ENCODE assay signal across 8 cellular contexts in the genomic region with DNA sequence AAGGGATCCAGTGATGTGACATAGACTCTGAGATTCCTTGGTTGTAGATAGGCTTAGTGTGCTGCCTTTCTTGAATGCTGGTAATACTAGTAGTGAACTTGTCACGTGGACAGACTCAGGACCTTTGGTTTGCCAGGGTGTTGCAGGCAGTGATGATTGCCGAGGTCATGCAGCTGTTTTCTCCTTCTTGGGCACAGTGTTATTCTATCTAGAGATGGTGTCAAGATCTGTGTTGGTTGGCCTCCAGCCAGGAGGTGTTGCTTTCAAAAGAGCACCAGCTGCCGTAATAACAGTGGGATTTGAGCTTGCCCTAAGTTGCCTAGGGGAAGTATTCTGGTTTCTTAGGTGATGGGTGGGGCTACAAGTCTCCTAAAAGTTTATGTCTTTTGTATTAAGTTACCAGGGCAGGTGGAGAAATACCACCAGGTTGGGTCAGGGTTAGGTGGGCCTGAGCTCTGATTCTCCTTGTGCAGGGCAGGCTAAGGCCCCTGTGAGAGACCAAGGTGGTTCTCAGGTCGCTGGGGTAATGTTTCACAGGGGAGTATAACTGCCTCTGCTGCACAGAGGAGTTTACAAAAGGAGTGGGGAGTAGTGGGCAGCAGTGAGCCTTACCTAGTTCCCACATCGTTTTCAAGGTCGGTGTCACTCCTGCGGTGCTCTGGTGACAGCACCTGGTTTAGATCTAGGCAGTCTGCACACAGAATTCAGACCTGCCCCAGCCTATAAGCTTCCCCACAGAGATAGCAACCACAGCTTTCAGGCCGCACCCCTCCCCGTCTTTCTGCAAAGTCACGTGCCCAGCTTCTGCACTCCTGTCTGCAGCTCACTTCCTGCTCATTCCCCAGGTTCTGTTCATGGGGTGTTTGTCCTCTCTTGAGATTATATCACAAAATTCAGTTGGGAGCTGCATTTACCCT.
DNase-seq lines count a peak whose midpoint lies in the region; ATAC-seq and TF ChIP-seq lines count a peak whose summit lies in the region.

No MANE protein-coding gene starts in this region.

- H3K27ac Mint-ChIP-seq in Calu3 (ENCODE audit: unreplicated experiment) (no peak overlapping the region), mesothelial cell of epicardium (peak overlapping the region; percentile 50)
- peak overlapping the region; percentile 52 for H3K27ac Mint-ChIP-seq in stimulated activated naive CD8-positive, alpha-beta T cell treated with anti-CD3 and anti-CD28 coated beads, Interleukin-15, Interleukin-2, amounts not matched to agents 100 ng/mL and 50 ng/mL, for 24 hours

- TF ChIP-seq CTCF in Calu3 (IDR thresholded peaks at IDR 0.05; ENCODE audit: unreplicated experiment) (no peak), mesothelial cell of epicardium (IDR thresholded peaks at IDR 0.05; ENCODE audit: unreplicated experiment) (no peak)

- H3K9me3 Mint-ChIP-seq in Calu3 (ENCODE audit: low read depth, unreplicated experiment) (no peaks in the 10 kb centered on the region), mesothelial cell of epicardium (peaks cover 45% of the 10 kb centered on the region)
- peaks cover 3% of the 10 kb centered on the region for H3K9me3 Mint-ChIP-seq in stimulated activated naive CD8-positive, alpha-beta T cell treated with anti-CD3 and anti-CD28 coated beads, Interleukin-15, Interleukin-2, amounts not matched to agents 100 ng/mL and 50 ng/mL, for 24 hours

- CTCF ChIA-PET in Calu3 (lab: Charles Lee), result no interaction called here

- H3K4me3 Mint-ChIP-seq in Calu3 (ENCODE audit: low read depth, unreplicated experiment) (no peak overlapping the region), mesothelial cell of epicardium (no peak overlapping the region)
- peak overlapping the region; percentile 22 for H3K4me3 Mint-ChIP-seq in stimulated activated naive CD8-positive, alpha-beta T cell treated with anti-CD3 and anti-CD28 coated beads, Interleukin-15, Interleukin-2, amounts not matched to agents 100 ng/mL and 50 ng/mL, for 24 hours

- intact Hi-C loops in Calu3 (cut with micrococcal nuclease; ENCODE audit: unreplicated experiment), result no loop called here

- DNase-seq in Calu3 (peak; percentile 2), NCI-H2171 (lab: John Stamatoyannopoulos, UW) (peak; percentile 74), activated T-cell treated with anti-CD3 and anti-CD28 coated beads for 48 hours (ENCODE audit: low read depth) (peak; percentile 40), mesothelial cell of epicardium (ENCODE audit: low spot score in 2 of 2, unreplicated experiment in 2 of 2) (no peak), NCI-H1092 (lab: John Stamatoyannopoulos, UW) (no peak), NCI-H1930 (lab: John Stamatoyannopoulos, UW) (no peak)

- no peaks in the 10 kb centered on the region for H3K27me3 Mint-ChIP-seq in Calu3 (ENCODE audit: unreplicated experiment)
- H3K27me3 Mint-ChIP-seq in mesothelial cell of epicardium (ENCODE audit: low read depth), result no peaks in the 10 kb centered on the region
- H3K27me3 Mint-ChIP-seq in stimulated activated naive CD8-positive, alpha-beta T cell treated with anti-CD3 and anti-CD28 coated beads, Interleukin-15, Interleukin-2, amounts not matched to agents 100 ng/mL and 50 ng/mL, for 24 hours, result no peaks in the 10 kb centered on the region

- ATAC-seq in HG03439 (IDR thresholded peaks at IDR 0.05; ENCODE audit: unreplicated experiment), result no peak

- H3K4me1 Mint-ChIP-seq in Calu3 (ENCODE audit: low read depth, unreplicated experiment), result no peaks in the 10 kb centered on the region
- H3K4me1 Mint-ChIP-seq in mesothelial cell of epicardium, result peaks cover 13% of the 10 kb centered on the region
- peaks cover 38% of the 10 kb centered on the region for H3K4me1 Mint-ChIP-seq in stimulated activated naive CD8-positive, alpha-beta T cell treated with anti-CD3 and anti-CD28 coated beads, Interleukin-15, Interleukin-2, amounts not matched to agents 100 ng/mL and 50 ng/mL, for 24 hours (ENCODE audit: low read depth)

- no peaks in the 10 kb centered on the region for H3K36me3 Mint-ChIP-seq in Calu3 (ENCODE audit: insufficient read depth, unreplicated experiment)
- peaks cover 7% of the 10 kb centered on the region for H3K36me3 Mint-ChIP-seq in mesothelial cell of epicardium
- H3K36me3 Mint-ChIP-seq in stimulated activated naive CD8-positive, alpha-beta T cell treated with anti-CD3 and anti-CD28 coated beads, Interleukin-15, Interleukin-2, amounts not matched to agents 100 ng/mL and 50 ng/mL, for 24 hours (ENCODE audit: low read depth), result no peaks in the 10 kb centered on the region

- no TSS peak for BruUV-seq in Calu3 (replicated peaks; lab: Mats Ljungman, UMichigan)

Comparison
In these comparisons a context has a peak if more than half of its experiments do, and no peak if none do; other contexts are left out.
1. DNase-seq: peak in Calu3 (single experiment), NCI-H2171 (single experiment) and activated T-cell treated with anti-CD3 and anti-CD28 coated beads for 48 hours (single experiment); none in mesothelial cell of epicardium (0 of 2), NCI-H1092 (single experiment) and NCI-H1930 (0 of 2).